In the genomic region with DNA sequence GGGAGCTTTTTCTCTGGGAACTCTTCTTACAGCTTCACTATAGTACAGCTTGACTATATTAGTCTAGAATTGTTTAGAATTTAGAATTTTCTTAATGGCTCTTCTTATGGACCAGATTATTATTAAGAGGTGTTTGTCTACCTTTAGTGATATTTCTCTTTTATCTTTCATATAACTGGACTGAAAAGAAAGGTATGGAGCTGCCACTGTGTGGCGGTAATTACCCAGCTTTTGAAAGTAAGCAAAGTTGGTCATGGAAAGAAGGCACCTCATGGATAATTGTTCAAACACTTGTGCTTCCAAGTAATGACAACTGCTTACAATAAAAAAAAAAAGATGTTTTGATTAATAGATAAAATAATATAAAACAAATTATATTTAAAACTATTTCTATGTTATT, we compare ENCODE assay signal across 15 cellular contexts.
DNase-seq lines count a peak whose midpoint lies in the region; ATAC-seq and TF ChIP-seq lines count a peak whose summit lies in the region.
"Had no signal": no experiment of that assay in that cellular context is flagged by ENCODE, and none has a peak within 500 bp of the region (broad histone marks: within the 10 kb centered on the region; RNA-seq: fewer than 3 reads in every experiment).

No MANE protein-coding gene starts in this region.

- TF ChIP-seq CTCF in liver (IDR thresholded peaks at IDR 0.05; ENCODE audit: low read depth, low read length, missing input control) (no peak), colonic mucosa (IDR thresholded peaks at IDR 0.05) (no peak)

- ATAC-seq in HG02970 (IDR thresholded peaks at IDR 0.05; ENCODE audit: low FRiP score, unreplicated experiment): no peak
- ATAC-seq: left lung had no signal

- in situ Hi-C loops in SK-MEL-5 (cut with HindIII; ENCODE audit: low pct_unique_long_range_greater_than_20kb, low sequenced_read_pairs): no loop called here

- TF ChIP-seq EP300 in Ishikawa (IDR thresholded peaks at IDR 0.05; ENCODE audit: borderline replicate concordance): no peak

- H3K27ac ChIP-seq in liver (ENCODE audit: low read depth in 1 of 2, low read length in 2 of 2) (no peak overlapping the region), colonic mucosa (no peak overlapping the region)
- H3K27ac ChIP-seq in effector memory CD4-positive, alpha-beta T cell (ENCODE audit: insufficient read depth, low read length, poor library complexity, severe bottlenecking): no peak overlapping the region
- H3K27ac ChIP-seq: left lung, tibial artery had no signal

- H3K27me3 ChIP-seq in liver (ENCODE audit: control insufficient read depth in 4 of 4, insufficient read depth in 4 of 4, low read length in 3 of 4): no peaks in the 10 kb centered on the region
- H3K27me3 ChIP-seq in effector memory CD4-positive, alpha-beta T cell (replicated peaks; ENCODE audit: control insufficient read depth, insufficient read depth, low read length, poor library complexity, severe bottlenecking): no peaks in the 10 kb centered on the region
- no peaks in the 10 kb centered on the region for H3K27me3 ChIP-seq in colonic mucosa
- H3K27me3 ChIP-seq: left lung, tibial artery had no signal

- TF ChIP-seq RAD21 in Ishikawa (IDR thresholded peaks at IDR 0.05; ENCODE audit: low read depth) (peak; percentile 72), liver (IDR thresholded peaks at IDR 0.05) (peak; percentile 16 to 59)

- H3K4me1 ChIP-seq in liver (ENCODE audit: control insufficient read depth in 4 of 4, insufficient read depth in 4 of 4, low read length in 3 of 4) (no peaks in the 10 kb centered on the region), colonic mucosa (no peaks in the 10 kb centered on the region)
- no peaks in the 10 kb centered on the region for H3K4me1 ChIP-seq in effector memory CD4-positive, alpha-beta T cell (ENCODE audit: control insufficient read depth, insufficient read depth, low read length, poor library complexity, severe bottlenecking)
- H3K4me1 ChIP-seq: left lung, tibial artery had no signal

- H3K4me3 ChIP-seq in liver (ENCODE audit: low read depth in 1 of 3, low read length in 3 of 3): no peak overlapping the region
- no peak overlapping the region for H3K4me3 ChIP-seq in effector memory CD4-positive, alpha-beta T cell (ENCODE audit: insufficient read depth, low read depth, low read length, poor library complexity, severe bottlenecking)
- no peak overlapping the region for H3K4me3 ChIP-seq in colonic mucosa
- H3K4me3 ChIP-seq: left lung, tibial artery had no signal

- H3K36me3 ChIP-seq in liver (ENCODE audit: control insufficient read depth in 4 of 4, insufficient read depth in 3 of 4, low read depth in 1 of 4, low read length in 3 of 4) (no peaks in the 10 kb centered on the region), colonic mucosa (no peaks in the 10 kb centered on the region)
- no peaks in the 10 kb centered on the region for H3K36me3 ChIP-seq in effector memory CD4-positive, alpha-beta T cell (ENCODE audit: control insufficient read depth, insufficient read depth, low read length)
- H3K36me3 ChIP-seq: left lung, tibial artery had no signal

- DNase-seq in DMS53 (lab: John Stamatoyannopoulos, UW) (peak; percentile 41), SK-MEL-5 (ENCODE audit: low read depth, low spot score) (peak; percentile 22), activated gamma-delta T cell treated with Interleukin-2 at 50 U/mL for 16 hours (no peak), colonic mucosa (no peak)
- no peak for DNase-seq in effector memory CD4-positive, alpha-beta T cell
- DNase-seq: activated CD4-positive, CD25-positive, alpha-beta regulatory T cell treated with anti-CD3 and anti-CD28 coated beads, Interleukin-2, amount 50 U/mL, for 72 hours; activated T-cell treated with anti-CD3 and anti-CD28 coated beads, Interleukin-2, amount 50 U/mL, for 24 hours; effector CD8-positive, alpha-beta T cell; left lung; NCI-H2081 treated with DMSO at 0.1 percent for 48 hours; small intestine; tibial artery had no signal

- intact Hi-C loops in colonic mucosa (cut with DNase I): no loop called here

- WGBS in liver: 37% methylated on average over 1 of the region's 1 CpG

- no peaks in the 10 kb centered on the region for H3K9me3 ChIP-seq in liver (ENCODE audit: control insufficient read depth in 4 of 4, low read length in 3 of 4)
- no peaks in the 10 kb centered on the region for H3K9me3 ChIP-seq in effector memory CD4-positive, alpha-beta T cell (ENCODE audit: control insufficient read depth, low read length)
- H3K9me3 ChIP-seq in colonic mucosa: no peaks in the 10 kb centered on the region
- H3K9me3 ChIP-seq: left lung, tibial artery had no signal

- H3K9ac ChIP-seq in liver (ENCODE audit: low read depth in 1 of 2, low read length in 2 of 2) (no peak overlapping the region), colonic mucosa (ENCODE audit: low read depth in 2 of 2, low read length in 2 of 2) (no peak overlapping the region)

TF ChIP-seq in Ishikawa, 13 proteins besides CTCF, POLR2A, EP300 and RAD21 (continues in another document):
- TF ChIP-seq TAF1 (IDR thresholded peaks at IDR 0.05; ENCODE audit: low read depth) (no peak), TCF12 (IDR thresholded peaks at IDR 0.05; ENCODE audit: low read depth) (no peak), YY1 (IDR thresholded peaks at IDR 0.05; ENCODE audit: low read depth) (no peak), ZBTB7A (IDR thresholded peaks at IDR 0.05; ENCODE audit: low read depth) (no peak), CEBPB (IDR thresholded peaks at IDR 0.05) (no peak), NFIC (IDR thresholded peaks at IDR 0.05) (no peak), FOXM1 (IDR thresholded peaks at IDR 0.05; ENCODE audit: borderline replicate concordance, low read depth) (no peak)
- TF ChIP-seq, protein P1, sequence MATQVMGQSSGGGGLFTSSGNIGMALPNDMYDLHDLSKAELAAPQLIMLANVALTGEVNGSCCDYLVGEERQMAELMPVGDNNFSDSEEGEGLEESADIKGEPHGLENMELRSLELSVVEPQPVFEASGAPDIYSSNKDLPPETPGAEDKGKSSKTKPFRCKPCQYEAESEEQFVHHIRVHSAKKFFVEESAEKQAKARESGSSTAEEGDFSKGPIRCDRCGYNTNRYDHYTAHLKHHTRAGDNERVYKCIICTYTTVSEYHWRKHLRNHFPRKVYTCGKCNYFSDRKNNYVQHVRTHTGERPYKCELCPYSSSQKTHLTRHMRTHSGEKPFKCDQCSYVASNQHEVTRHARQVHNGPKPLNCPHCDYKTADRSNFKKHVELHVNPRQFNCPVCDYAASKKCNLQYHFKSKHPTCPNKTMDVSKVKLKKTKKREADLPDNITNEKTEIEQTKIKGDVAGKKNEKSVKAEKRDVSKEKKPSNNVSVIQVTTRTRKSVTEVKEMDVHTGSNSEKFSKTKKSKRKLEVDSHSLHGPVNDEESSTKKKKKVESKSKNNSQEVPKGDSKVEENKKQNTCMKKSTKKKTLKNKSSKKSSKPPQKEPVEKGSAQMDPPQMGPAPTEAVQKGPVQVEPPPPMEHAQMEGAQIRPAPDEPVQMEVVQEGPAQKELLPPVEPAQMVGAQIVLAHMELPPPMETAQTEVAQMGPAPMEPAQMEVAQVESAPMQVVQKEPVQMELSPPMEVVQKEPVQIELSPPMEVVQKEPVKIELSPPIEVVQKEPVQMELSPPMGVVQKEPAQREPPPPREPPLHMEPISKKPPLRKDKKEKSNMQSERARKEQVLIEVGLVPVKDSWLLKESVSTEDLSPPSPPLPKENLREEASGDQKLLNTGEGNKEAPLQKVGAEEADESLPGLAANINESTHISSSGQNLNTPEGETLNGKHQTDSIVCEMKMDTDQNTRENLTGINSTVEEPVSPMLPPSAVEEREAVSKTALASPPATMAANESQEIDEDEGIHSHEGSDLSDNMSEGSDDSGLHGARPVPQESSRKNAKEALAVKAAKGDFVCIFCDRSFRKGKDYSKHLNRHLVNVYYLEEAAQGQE (IDR thresholded peaks at IDR 0.05; ENCODE audit: low read depth): no peak

TF ChIP-seq in liver, 16 proteins besides CTCF, POLR2A, EP300 and RAD21:
- TF ChIP-seq JUND (IDR thresholded peaks at IDR 0.05) (no peak), FOXA1 (IDR thresholded peaks at IDR 0.05) (no peak)
- TF ChIP-seq, protein P1 (IDR thresholded peaks at IDR 0.05): no peak
- TF ChIP-seq, protein P2, sequence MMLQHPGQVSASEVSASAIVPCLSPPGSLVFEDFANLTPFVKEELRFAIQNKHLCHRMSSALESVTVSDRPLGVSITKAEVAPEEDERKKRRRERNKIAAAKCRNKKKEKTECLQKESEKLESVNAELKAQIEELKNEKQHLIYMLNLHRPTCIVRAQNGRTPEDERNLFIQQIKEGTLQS (IDR thresholded peaks at IDR 0.05): no peak

Comparison
In these comparisons a context has a peak if more than half of its experiments do, and no peak if none do; other contexts are left out.
1. DNase-seq: peak in DMS53 (single experiment) and SK-MEL-5 (single experiment); none in effector memory CD4-positive, alpha-beta T cell (0 of 3), activated gamma-delta T cell treated with Interleukin-2 at 50 U/mL for 16 hours (single experiment) and colonic mucosa (single experiment).